ENCODE assay signal across 9 cellular contexts in the genomic region with DNA sequence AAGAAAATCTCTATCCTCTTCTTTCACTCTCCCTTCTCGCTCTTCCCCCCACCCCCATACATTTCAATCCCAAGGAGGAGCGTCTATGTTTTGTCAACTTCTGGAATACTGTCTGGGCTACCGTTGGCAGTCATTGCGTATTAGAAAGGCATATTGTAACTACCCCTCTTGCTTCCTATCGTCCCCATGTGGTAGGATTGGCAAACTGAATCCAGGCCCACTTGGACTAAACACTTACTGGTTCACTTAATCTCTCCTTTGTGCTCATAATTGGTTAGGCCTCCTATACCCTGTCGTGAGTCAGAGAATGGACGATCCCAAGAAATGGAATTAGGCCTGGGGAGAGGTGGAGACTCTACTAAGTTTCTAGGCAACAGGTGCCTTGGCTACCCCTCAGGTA.
DNase-seq lines count a peak whose midpoint lies in the region; ATAC-seq, FAIRE-seq and TF ChIP-seq lines count a peak whose summit lies in the region.
"Had no signal": no experiment of that assay in that cellular context is flagged by ENCODE, and none has a peak within 500 bp of the region (broad histone marks: within the 10 kb centered on the region; RNA-seq: fewer than 3 reads in every experiment).

No MANE protein-coding gene starts in this region.

- no peak for FAIRE-seq in GM19239 (lab: Jason Lieb, UNC)
- no peak for FAIRE-seq in keratinocyte (lab: Jason Lieb, UNC)
- FAIRE-seq: islet of Langerhans had no signal

- POLR2A ChIA-PET in Panc1 (lab: Charles Lee) = interaction anchor here (0.7 kb wide), 1 partner anchor 258 kb away, joined by 3 read pairs; no protein-coding TSS in a partner anchor

- no peak overlapping the region for H3K9ac ChIP-seq in keratinocyte (ENCODE audit: control insufficient read depth, extremely low read depth, insufficient read depth, low read length)

- H3K27ac ChIP-seq in Panc1 (ENCODE audit: low read length) = no peak overlapping the region
- H3K27ac ChIP-seq in keratinocyte (ENCODE audit: control insufficient read depth, insufficient read depth, low read length) = no peak overlapping the region

- H3K36me3 ChIP-seq in Panc1 (ENCODE audit: control insufficient read depth, insufficient read depth, low read length) (no peaks in the 10 kb centered on the region), keratinocyte (ENCODE audit: control insufficient read depth in 2 of 2, extremely low read depth in 1 of 2, insufficient read depth in 2 of 2, low read length in 2 of 2) (no peaks in the 10 kb centered on the region)

- in situ Hi-C loops in Panc1 (cut with HindIII; ENCODE audit: low pct_unique_long_range_greater_than_20kb, low sequenced_read_pairs) = no loop called here

- H3K9me3 ChIP-seq in Panc1 (ENCODE audit: control insufficient read depth, insufficient read depth, low read depth, low read length) (no peaks in the 10 kb centered on the region), keratinocyte (ENCODE audit: control insufficient read depth, low read depth, low read length) (no peaks in the 10 kb centered on the region)

- intact Hi-C loops in Panc1 (cut with micrococcal nuclease; ENCODE audit: unreplicated experiment) = no loop called here

- no peaks in the 10 kb centered on the region for H3K9me1 ChIP-seq in keratinocyte (ENCODE audit: control insufficient read depth, extremely low read depth, insufficient read depth, low read length)

- no peak for ATAC-seq in Panc1
- ATAC-seq in HG02870 (IDR thresholded peaks at IDR 0.05; ENCODE audit: unreplicated experiment) = no peak
- ATAC-seq in HG03378 (IDR thresholded peaks at IDR 0.05; ENCODE audit: unreplicated experiment) = no peak
- ATAC-seq in HG02884 (IDR thresholded peaks at IDR 0.05; ENCODE audit: unreplicated experiment) = no peak
- no peak for ATAC-seq in HG03354 (IDR thresholded peaks at IDR 0.05; ENCODE audit: poor library complexity, severe bottlenecking, unreplicated experiment)

- peak; percentile 72 for DNase-seq in DMS53 (lab: John Stamatoyannopoulos, UW)
- peak; percentile 19 for DNase-seq in GM19239 (ENCODE audit: insufficient read length, low spot score)
- DNase-seq in Panc1 (ENCODE audit: low read depth, low spot score) = peak; percentile 8
- DNase-seq in keratinocyte (ENCODE audit: low read depth, low spot score) = no peak

- H3K4me1 ChIP-seq in Panc1 (ENCODE audit: control insufficient read depth, insufficient read depth, low read length) (no peaks in the 10 kb centered on the region), keratinocyte (ENCODE audit: control insufficient read depth, extremely low read depth, insufficient read depth, low read length) (peaks cover 4% of the 10 kb centered on the region)

- no peaks in the 10 kb centered on the region for H3K79me2 ChIP-seq in keratinocyte (ENCODE audit: control insufficient read depth, insufficient read depth, low read length)

- dilution Hi-C loops in keratinocyte (cut with MboI; ENCODE audit: extremely low pct_ligation_motif_present, low sequenced_read_pairs) = no loop called here

- TF ChIP-seq CTCF in Panc1 (IDR thresholded peaks at IDR 0.05) (peak; percentile 62), keratinocyte (optimal IDR thresholded peaks at IDR 0.05 in 1 of 3, IDR thresholded peaks at IDR 0.05 in 1 of 3, conservative IDR thresholded peaks at IDR 0.05 in 1 of 3; ENCODE audit: extremely low read depth in 1 of 3, insufficient read depth in 2 of 3, low read length in 3 of 3) (peak; percentile 57 to 74 (median 73))

- H3K4me2 ChIP-seq in keratinocyte (ENCODE audit: control insufficient read depth, extremely low read depth, insufficient read depth, low read depth, low read length) = no peak overlapping the region

- H2AFZ ChIP-seq in keratinocyte (ENCODE audit: control insufficient read depth, low read length) = no peak overlapping the region

- H3K27me3 ChIP-seq in Panc1 (ENCODE audit: control insufficient read depth, insufficient read depth, low read length) (peaks cover 6% of the 10 kb centered on the region; the same call in 1 of the 2 replicates), keratinocyte (ENCODE audit: control insufficient read depth, extremely low read depth, insufficient read depth, low read length) (peaks cover 9% of the 10 kb centered on the region)

- CTCF ChIA-PET in Panc1 (lab: Charles Lee) = no interaction called here

- BruUV-seq in Panc1 (replicated peaks; lab: Mats Ljungman, UMichigan) = no TSS peak

- H4K20me1 ChIP-seq in keratinocyte (ENCODE audit: control insufficient read depth, extremely low read depth, insufficient read depth, low read length) = no peaks in the 10 kb centered on the region

- H3K4me3 ChIP-seq in Panc1 (ENCODE audit: low read depth in 2 of 2, low read length in 2 of 2) (no peak overlapping the region), keratinocyte (ENCODE audit: control insufficient read depth in 2 of 3, extremely low read depth in 1 of 3, insufficient read depth in 2 of 3, low read depth in 1 of 3, low read length in 3 of 3) (no peak overlapping the region)
